Comparison of ENCODE assay signal across 8 cellular contexts in the genomic region with DNA sequence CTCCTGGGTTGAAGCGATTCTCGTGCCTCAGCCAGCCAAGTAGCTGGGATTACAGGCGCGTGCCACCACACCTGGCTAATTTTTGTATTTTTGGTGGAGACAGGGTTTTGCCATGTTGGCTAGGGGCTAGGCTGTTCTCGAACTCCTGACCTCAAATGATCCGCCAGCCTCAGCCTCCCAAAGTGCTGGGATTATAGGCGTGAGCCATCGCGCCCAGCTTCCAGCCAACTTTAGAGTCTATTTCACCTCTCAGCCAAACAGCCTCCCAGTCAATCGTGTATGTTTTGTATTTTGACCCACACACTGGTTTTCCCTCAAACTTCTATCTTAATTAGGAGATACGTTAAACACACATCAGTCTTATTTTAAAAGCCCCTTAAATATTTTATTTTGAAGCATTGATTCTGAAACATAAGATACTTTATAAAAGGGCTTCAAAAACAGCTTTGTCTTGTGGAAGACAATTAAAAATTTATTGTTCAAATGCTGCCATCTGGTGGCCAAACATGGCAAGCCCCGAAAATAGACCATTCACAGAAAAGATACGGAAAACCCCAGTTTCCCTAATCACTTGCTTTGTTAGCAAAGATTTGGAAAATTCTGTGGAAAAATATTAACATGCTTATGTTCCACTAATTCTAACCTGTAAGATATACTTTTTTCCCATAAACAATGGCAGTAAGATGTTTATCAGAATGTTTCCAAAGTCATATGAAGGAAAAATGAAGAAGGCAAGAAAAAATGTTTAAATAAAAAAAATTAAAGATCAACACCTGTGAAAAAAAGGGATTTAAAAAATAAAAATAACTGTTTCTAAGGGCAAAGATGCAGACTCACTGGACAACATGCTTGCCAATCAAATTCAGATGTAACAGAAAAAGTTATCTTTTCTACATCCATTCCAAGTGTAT. TPM values are rescaled to one million over a fixed set of nuclear protein-coding genes. Genes with fewer than 3 reads are reported as not detected.
DNase-seq lines count a peak whose midpoint lies in the region; ATAC-seq, FAIRE-seq and TF ChIP-seq lines count a peak whose summit lies in the region.

No MANE protein-coding gene starts in this region.

- no peak overlapping the region for H3K4me2 ChIP-seq in PC-3 (ENCODE audit: low read length)
- H3K4me2 ChIP-seq in osteoblast (ENCODE audit: insufficient read depth, low read length), result peak overlapping the region; percentile 52

- CTCF ChIA-PET in PC-3 (lab: Charles Lee), result interaction anchor here (0.5 to 2.0 kb wide), 5 partner anchors 263 to 591 kb away, joined by 3 to 15 read pairs (median 5); no protein-coding TSS in a partner anchor

- H3K9ac ChIP-seq in PC-3 (ENCODE audit: low read length), result no peak overlapping the region

- no peaks in the 10 kb centered on the region for H3K9me3 ChIP-seq in PC-3 (ENCODE audit: low read length)
- no peaks in the 10 kb centered on the region for H3K9me3 ChIP-seq in osteoblast (ENCODE audit: low read depth, low read length)

- H3K27me3 ChIP-seq in PC-3 (ENCODE audit: low read length) (no peaks in the 10 kb centered on the region), osteoblast (ENCODE audit: insufficient read depth, low read length) (no peaks in the 10 kb centered on the region)

- intact Hi-C loops in PC-3 (cut with micrococcal nuclease), result loop anchor here (1.0 kb wide), 3 partner anchors 379 to 590 kb away; no protein-coding TSS in a partner anchor

- no peaks in the 10 kb centered on the region for H3K9me2 ChIP-seq in PC-3 (replicated peaks; ENCODE audit: low read length)

- peaks cover 5% of the 10 kb centered on the region; the same call in 1 of the 2 replicates for H3K36me3 ChIP-seq in PC-3 (ENCODE audit: low read depth, low read length)
- peaks cover 10% of the 10 kb centered on the region for H3K36me3 ChIP-seq in osteoblast (ENCODE audit: insufficient read depth, low read length)

- H4K20me1 ChIP-seq in PC-3 (ENCODE audit: low read length), result no peaks in the 10 kb centered on the region
- no peaks in the 10 kb centered on the region for H4K20me1 ChIP-seq in osteoblast (ENCODE audit: insufficient read depth, low read length)

- H3F3A ChIP-seq in PC-3 (ENCODE audit: low read length, unreplicated experiment), result no peaks in the 10 kb centered on the region

- POLR2A ChIA-PET in PC-3 (lab: Charles Lee; ENCODE audit: unreplicated experiment), result no interaction called here

- peak; percentile 83 for FAIRE-seq in GM18507 (lab: Jason Lieb, UNC)

- H3K27ac ChIP-seq in PC-3 (ENCODE audit: low read length) (no peak overlapping the region), osteoblast (ENCODE audit: low read depth, low read length) (no peak overlapping the region)

- no TSS peak for BruUV-seq in PC-3 (replicated peaks; lab: Mats Ljungman, UMichigan)

- no peak overlapping the region for H2AFZ ChIP-seq in PC-3 (ENCODE audit: low read length)
- H2AFZ ChIP-seq in osteoblast (ENCODE audit: low read length), result no peak overlapping the region

- H3K4me3 ChIP-seq in PC-3 (ENCODE audit: low read length), result no peak overlapping the region
- no peak overlapping the region for H3K4me3 ChIP-seq in fibroblast of villous mesenchyme (ENCODE audit: low read depth, low read length)
- no peak overlapping the region for H3K4me3 ChIP-seq in osteoblast (ENCODE audit: insufficient read depth, low read length)

- peak; percentile 76 for TF ChIP-seq CTCF in AG09319 (IDR thresholded peaks at IDR 0.05; ENCODE audit: low read depth, low read length)
- TF ChIP-seq CTCF in PC-3 (conservative IDR thresholded peaks at IDR 0.05; ENCODE audit: low read depth, low read length), result peak; percentile 79
- TF ChIP-seq CTCF in fibroblast of villous mesenchyme (IDR thresholded peaks at IDR 0.05; ENCODE audit: insufficient read depth, low read depth, low read length), result peak; percentile 73
- TF ChIP-seq CTCF in osteoblast (IDR thresholded peaks at IDR 0.05; ENCODE audit: extremely low read depth, low read depth, low read length), result peak; percentile 80

- ATAC-seq in PC-3 (no peak), GM21367 (IDR thresholded peaks at IDR 0.05; ENCODE audit: unreplicated experiment) (no peak), GM21447 (IDR thresholded peaks at IDR 0.05; ENCODE audit: unreplicated experiment) (no peak)

- H3K4me1 ChIP-seq in PC-3 (ENCODE audit: insufficient read depth, low read length) (no peaks in the 10 kb centered on the region), osteoblast (ENCODE audit: insufficient read depth, low read length) (peaks cover 12% of the 10 kb centered on the region)

- no peaks in the 10 kb centered on the region for H3K79me2 ChIP-seq in PC-3 (ENCODE audit: low read length)
- no peaks in the 10 kb centered on the region for H3K79me2 ChIP-seq in osteoblast (ENCODE audit: insufficient read depth, low read length)

- no peak for DNase-seq in AG09319 (ENCODE audit: extremely low read depth, low read depth)
- DNase-seq in GM18507 (ENCODE audit: extremely low spot score, insufficient read length, low read depth), result peak; percentile 12
- peak; percentile 67 for DNase-seq in PC-3
- DNase-seq in activated T-cell treated with anti-CD3 and anti-CD28 coated beads, Interleukin-2, amount 50 U/mL, for 48 hours, result peak; percentile 60 to 63
- DNase-seq in fibroblast of villous mesenchyme (ENCODE audit: low read depth), result peak; percentile 53
- DNase-seq in osteoblast (ENCODE audit: insufficient read length, low spot score, missing footprints), result peak; percentile 72

RNA-seq across cellular contexts. Expression of gene APTX, which starts 33.1 kb away (rescaled TPM):
- total RNA-seq in PC-3 (2014; rRNA removed) (37.5 and 39.1 TPM in 2 replicates), fibroblast of villous mesenchyme (34.8 and 43.2 TPM in 2 replicates), osteoblast (24.5 and 28.6 TPM in 2 replicates)

RNA-seq across cellular contexts. Expression of gene DNAJA1, which starts 56.7 kb away (rescaled TPM):
- 109 and 114 TPM in 2 replicates for total RNA-seq in PC-3 (2014; rRNA removed)
- total RNA-seq in fibroblast of villous mesenchyme, result 74.1 and 136 TPM in 2 replicates
- total RNA-seq in osteoblast, result 64.8 and 69.1 TPM in 2 replicates
